ENCODE assay signal across 12 cellular contexts in genomic region chr2:103991591-103991990, GRCh38.
A peak's percentile ranks its signal among the peaks of the same experiment; 100 is the strongest.
DNase-seq lines count a peak whose midpoint lies in the region; ATAC-seq and TF ChIP-seq lines count a peak whose summit lies in the region.
"Had no signal": no experiment of that assay in that cellular context is flagged by ENCODE, and none has a peak within 500 bp of the region (broad histone marks: within the 10 kb centered on the region; RNA-seq: fewer than 3 reads in every experiment).

No MANE protein-coding gene starts in this region.

- H3K4me3 ChIP-seq in DOHH2 (ENCODE audit: low read length) = no peak overlapping the region
- H3K4me3 ChIP-seq in Jurkat, Clone E6-1 (ENCODE audit: low read length) = no peak overlapping the region
- H3K4me3 ChIP-seq: body of pancreas, left ventricle myocardium inferior had no signal

- no peaks in the 10 kb centered on the region for H4K20me1 ChIP-seq in DOHH2 (ENCODE audit: control insufficient read depth, insufficient read depth, low read depth, low read length)

- no peaks in the 10 kb centered on the region for H3K27me3 Mint-ChIP-seq in nephron progenitor cell (ENCODE audit: low read depth, poor library complexity)

- ATAC-seq in HG02763 (IDR thresholded peaks at IDR 0.05; ENCODE audit: unreplicated experiment) (no peak), GM18868 (IDR thresholded peaks at IDR 0.05; ENCODE audit: unreplicated experiment) (no peak)
- ATAC-seq: body of pancreas had no signal

- no peaks in the 10 kb centered on the region for H3K9me2 ChIP-seq in DOHH2 (replicated peaks; ENCODE audit: control insufficient read depth, low read length)

- no peak overlapping the region for H3K4me3 Mint-ChIP-seq in nephron progenitor cell

- H3K4me2 ChIP-seq in DOHH2 (ENCODE audit: low read length) = no peak overlapping the region

- H3K36me3 Mint-ChIP-seq in nephron progenitor cell (ENCODE audit: low read depth) = no peaks in the 10 kb centered on the region

- H3K27ac Mint-ChIP-seq in nephron progenitor cell = no peak overlapping the region

- no peaks in the 10 kb centered on the region for H3K9me3 ChIP-seq in DOHH2 (ENCODE audit: control insufficient read depth, insufficient read depth, low read length)
- H3K9me3 ChIP-seq: body of pancreas had no signal

- DNase-seq in Jurkat, Clone E6-1 (ENCODE audit: low read depth, low spot score) = peak; percentile 8
- no peak for DNase-seq in nephron progenitor cell
- DNase-seq in activated gamma-delta T cell (lab: John Stamatoyannopoulos, UW) = no peak
- DNase-seq: body of pancreas; left ventricle myocardium inferior; NCI-H510A; stimulated activated CD4-positive, alpha-beta T cell treated with anti-CD3 and anti-CD28 coated beads, Interleukin-12 subunit alpha, Interleukin-12 subunit beta, amount 100 ng/mL, for 4 hours; SW 1271 had no signal

- H3K27ac ChIP-seq in DOHH2 (ENCODE audit: low read depth, low read length) (no peak overlapping the region), VCaP (peak overlapping the region; percentile 65)
- H3K27ac ChIP-seq: body of pancreas, left ventricle myocardium inferior had no signal

- H3K4me1 Mint-ChIP-seq in nephron progenitor cell = no peaks in the 10 kb centered on the region

- no peaks in the 10 kb centered on the region for H3K9me3 Mint-ChIP-seq in nephron progenitor cell

- no peaks in the 10 kb centered on the region for H3K79me2 ChIP-seq in DOHH2 (ENCODE audit: control insufficient read depth, low read length)

- H3K4me1 ChIP-seq in DOHH2 (ENCODE audit: control insufficient read depth, low read length) = peaks cover 9% of the 10 kb centered on the region
- H3K4me1 ChIP-seq: body of pancreas, left ventricle myocardium inferior had no signal

- H3F3A ChIP-seq in DOHH2 (ENCODE audit: control insufficient read depth, insufficient read depth) = no peaks in the 10 kb centered on the region

- H3K36me3 ChIP-seq in DOHH2 (ENCODE audit: control insufficient read depth, low read length) = no peaks in the 10 kb centered on the region
- H3K36me3 ChIP-seq: left ventricle myocardium inferior had no signal

- TF ChIP-seq CTCF in DOHH2 (IDR thresholded peaks at IDR 0.05; ENCODE audit: low read depth, low read length, poor library complexity, severe bottlenecking) (peak; percentile 42), VCaP (conservative IDR thresholded peaks at IDR 0.05) (peak; percentile 69), nephron progenitor cell (IDR thresholded peaks at IDR 0.05) (peak; percentile 6)

- H3K27me3 ChIP-seq in DOHH2 (ENCODE audit: control insufficient read depth, low read length) = no peaks in the 10 kb centered on the region
- H3K27me3 ChIP-seq: body of pancreas had no signal

Comparison
In these comparisons a context has a peak if more than half of its experiments do, and no peak if none do; other contexts are left out.
1. CTCF ChIP-seq: peak in every context shown above with its lines; median percentile 69 in VCaP; 42 in DOHH2; 6 in nephron progenitor cell.